21 cellular contexts compared by ENCODE assay signal in the genomic region with DNA sequence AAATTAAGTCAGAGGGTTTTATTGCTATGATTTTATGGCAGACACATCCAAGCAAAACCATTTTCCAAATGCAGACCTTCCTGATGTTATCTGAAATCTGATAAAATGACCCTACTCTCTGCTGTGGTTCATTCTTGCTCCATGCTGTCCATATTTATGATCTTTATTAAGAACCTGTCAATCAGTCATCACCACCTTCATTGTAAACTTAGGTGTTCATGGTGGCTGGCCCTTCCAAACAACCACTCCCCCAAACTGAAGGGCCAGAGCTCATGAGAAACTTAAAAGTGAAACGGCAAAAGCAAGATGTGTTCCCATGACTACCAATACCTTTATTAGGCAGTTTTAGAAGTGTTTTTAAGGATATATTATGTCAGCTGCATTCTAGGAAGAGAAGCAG. TPM values are rescaled to one million over a fixed set of nuclear protein-coding genes. Genes with fewer than 3 reads are reported as not detected.
DNase-seq lines count a peak whose midpoint lies in the region; ATAC-seq and TF ChIP-seq lines count a peak whose summit lies in the region.
"Had no signal": no experiment of that assay in that cellular context is flagged by ENCODE, and none has a peak within 500 bp of the region (broad histone marks: within the 10 kb centered on the region; RNA-seq: fewer than 3 reads in every experiment).

No MANE protein-coding gene starts in this region.

- CTCF ChIA-PET in activated CD4-positive, alpha-beta memory T cell treated with anti-CD3 and anti-CD28 coated beads for 36 hours (lab: Charles Lee), result interaction anchor here (2.2 to 4.8 kb wide), 2 partner anchors 14 to 255 kb away, joined by 12 to 34 read pairs; no protein-coding TSS in a partner anchor
- CTCF ChIA-PET in activated CD4-positive, alpha-beta memory T cell treated with anti-CD3 and anti-CD28 coated beads, Interleukin-2, amount 10 ng/mL, durations not matched to agents 7 days and 5 days (lab: Charles Lee), result interaction anchor here (1.8 to 2.8 kb wide), 2 partner anchors 9 to 14 kb away, joined by 7 to 25 read pairs; no protein-coding TSS in a partner anchor
- CTCF ChIA-PET in CD4-positive, alpha-beta T cell (lab: Charles Lee), result no interaction called here

- H3K27ac Mint-ChIP-seq in activated CD4-positive, alpha-beta memory T cell treated with anti-CD3 and anti-CD28 coated beads for 36 hours, result peak overlapping the region; percentile 18
- no peak overlapping the region for H3K27ac Mint-ChIP-seq in activated CD4-positive, alpha-beta memory T cell treated with anti-CD3 and anti-CD28 coated beads, Interleukin-2, amount 10 ng/mL, durations not matched to agents 7 days and 5 days
- peak overlapping the region; percentile 55 for H3K27ac Mint-ChIP-seq in CD4-positive, alpha-beta T cell
- H3K27ac Mint-ChIP-seq in activated T-helper 1 cell treated with anti-CD3 and anti-CD28 coated beads, Interleukin-12 subunit alpha, Interleukin-12 subunit beta, Interleukin-2, Interleukin-4 antibody, amounts not matched to agents 30 ng/mL and 10 ng/mL and 1 ng/mL, durations not matched to agents 14 hours and 24 hours and 36 hours, result peak overlapping the region; percentile 57
- H3K27ac Mint-ChIP-seq in effector memory CD8-positive, alpha-beta T cell, result peak overlapping the region; percentile 30 to 50

- H3K36me3 Mint-ChIP-seq in activated CD4-positive, alpha-beta memory T cell treated with anti-CD3 and anti-CD28 coated beads for 36 hours, result peaks cover 24% of the 10 kb centered on the region
- peaks cover 42% of the 10 kb centered on the region for H3K36me3 Mint-ChIP-seq in activated CD4-positive, alpha-beta memory T cell treated with anti-CD3 and anti-CD28 coated beads, Interleukin-2, amount 10 ng/mL, durations not matched to agents 7 days and 5 days (ENCODE audit: low read depth)
- H3K36me3 Mint-ChIP-seq in CD4-positive, alpha-beta T cell (ENCODE audit: low read depth), result peaks cover 58% of the 10 kb centered on the region
- H3K36me3 Mint-ChIP-seq in activated T-helper 1 cell treated with anti-CD3 and anti-CD28 coated beads, Interleukin-12 subunit alpha, Interleukin-12 subunit beta, Interleukin-2, Interleukin-4 antibody, amounts not matched to agents 30 ng/mL and 10 ng/mL and 1 ng/mL, durations not matched to agents 14 hours and 24 hours and 36 hours (ENCODE audit: low read depth), result peaks cover 30% of the 10 kb centered on the region
- H3K36me3 Mint-ChIP-seq in effector memory CD8-positive, alpha-beta T cell (ENCODE audit: insufficient read depth), result peaks cover 26% of the 10 kb centered on the region

- no peaks in the 10 kb centered on the region for H3K27me3 ChIP-seq in CD4-positive, alpha-beta T cell (ENCODE audit: control insufficient read depth, insufficient read depth, low read length)
- H3K27me3 ChIP-seq in HAP-1 (ENCODE audit: low read depth) (no peaks in the 10 kb centered on the region), MG63 (no peaks in the 10 kb centered on the region)
- H3K27me3 ChIP-seq: BLaER1, SJSA1 had no signal

- H3K36me3 ChIP-seq in HAP-1 (replicated peaks) (peaks cover 75% of the 10 kb centered on the region), MG63 (peaks cover 35% of the 10 kb centered on the region)

- in situ Hi-C loops in HAP-1 (cut with MboI; ENCODE audit: low sequenced_read_pairs), result no loop called here
- in situ Hi-C loops in KBM-7 (cut with MboI; ENCODE audit: low pct_unique_long_range_greater_than_20kb, low sequenced_read_pairs), result no loop called here

- H3K27ac ChIP-seq in CD4-positive, alpha-beta T cell (ENCODE audit: low read depth, low read length), result no peak overlapping the region
- H3K27ac ChIP-seq: A549, BLaER1, HL-60, SJSA1 had no signal

- intact Hi-C loops in activated CD4-positive, alpha-beta memory T cell treated with anti-CD3 and anti-CD28 coated beads for 36 hours (cut with micrococcal nuclease), result no loop called here
- intact Hi-C loops in CD4-positive, alpha-beta T cell (cut with DNase I, micrococcal nuclease), result no loop called here
- intact Hi-C loops in activated T-helper 1 cell treated with anti-CD3 and anti-CD28 coated beads, Interleukin-12 subunit alpha, Interleukin-12 subunit beta, Interleukin-2, Interleukin-4 antibody, amounts not matched to agents 30 ng/mL and 10 ng/mL and 1 ng/mL, durations not matched to agents 14 hours and 24 hours and 36 hours (cut with micrococcal nuclease), result no loop called here

- peaks cover 17% of the 10 kb centered on the region for H3K4me1 Mint-ChIP-seq in activated CD4-positive, alpha-beta memory T cell treated with anti-CD3 and anti-CD28 coated beads for 36 hours (ENCODE audit: low read depth)
- H3K4me1 Mint-ChIP-seq in activated CD4-positive, alpha-beta memory T cell treated with anti-CD3 and anti-CD28 coated beads, Interleukin-2, amount 10 ng/mL, durations not matched to agents 7 days and 5 days, result peaks cover 22% of the 10 kb centered on the region
- peaks cover 19% of the 10 kb centered on the region for H3K4me1 Mint-ChIP-seq in CD4-positive, alpha-beta T cell (ENCODE audit: low read depth)
- peaks cover 30% of the 10 kb centered on the region for H3K4me1 Mint-ChIP-seq in activated T-helper 1 cell treated with anti-CD3 and anti-CD28 coated beads, Interleukin-12 subunit alpha, Interleukin-12 subunit beta, Interleukin-2, Interleukin-4 antibody, amounts not matched to agents 30 ng/mL and 10 ng/mL and 1 ng/mL, durations not matched to agents 14 hours and 24 hours and 36 hours (ENCODE audit: low read depth)
- H3K4me1 Mint-ChIP-seq in effector memory CD8-positive, alpha-beta T cell (ENCODE audit: low read depth in 2 of 2), result peaks cover 0 to 6% of the 10 kb centered on the region in 2 donors

- H3K9me3 Mint-ChIP-seq in activated CD4-positive, alpha-beta memory T cell treated with anti-CD3 and anti-CD28 coated beads for 36 hours, result no peaks in the 10 kb centered on the region
- no peaks in the 10 kb centered on the region for H3K9me3 Mint-ChIP-seq in activated CD4-positive, alpha-beta memory T cell treated with anti-CD3 and anti-CD28 coated beads, Interleukin-2, amount 10 ng/mL, durations not matched to agents 7 days and 5 days
- H3K9me3 Mint-ChIP-seq in CD4-positive, alpha-beta T cell, result no peaks in the 10 kb centered on the region
- no peaks in the 10 kb centered on the region for H3K9me3 Mint-ChIP-seq in activated T-helper 1 cell treated with anti-CD3 and anti-CD28 coated beads, Interleukin-12 subunit alpha, Interleukin-12 subunit beta, Interleukin-2, Interleukin-4 antibody, amounts not matched to agents 30 ng/mL and 10 ng/mL and 1 ng/mL, durations not matched to agents 14 hours and 24 hours and 36 hours
- no peaks in the 10 kb centered on the region for H3K9me3 Mint-ChIP-seq in effector memory CD8-positive, alpha-beta T cell

- no peaks in the 10 kb centered on the region for H3K9me3 ChIP-seq in CD4-positive, alpha-beta T cell (ENCODE audit: control insufficient read depth, low read length)
- H3K9me3 ChIP-seq in HAP-1 (no peaks in the 10 kb centered on the region), MG63 (no peaks in the 10 kb centered on the region)
- H3K9me3 ChIP-seq: A549, BLaER1, SJSA1 had no signal

- TF ChIP-seq CTCF in CD4-positive, alpha-beta T cell (IDR thresholded peaks at IDR 0.05), result no peak

- ATAC-seq in CD4-positive, alpha-beta T cell (ENCODE audit: poor library complexity), result no peak
- ATAC-seq in effector memory CD8-positive, alpha-beta T cell (replicated peaks), result no peak
- ATAC-seq: A549, Panc1 had no signal

- peaks cover 11% of the 10 kb centered on the region for H3K4me1 ChIP-seq in HAP-1
- H3K4me1 ChIP-seq: BLaER1 had no signal

- no peak overlapping the region for H3K4me3 Mint-ChIP-seq in activated CD4-positive, alpha-beta memory T cell treated with anti-CD3 and anti-CD28 coated beads for 36 hours
- no peak overlapping the region for H3K4me3 Mint-ChIP-seq in activated CD4-positive, alpha-beta memory T cell treated with anti-CD3 and anti-CD28 coated beads, Interleukin-2, amount 10 ng/mL, durations not matched to agents 7 days and 5 days
- H3K4me3 Mint-ChIP-seq in CD4-positive, alpha-beta T cell, result no peak overlapping the region
- no peak overlapping the region for H3K4me3 Mint-ChIP-seq in activated T-helper 1 cell treated with anti-CD3 and anti-CD28 coated beads, Interleukin-12 subunit alpha, Interleukin-12 subunit beta, Interleukin-2, Interleukin-4 antibody, amounts not matched to agents 30 ng/mL and 10 ng/mL and 1 ng/mL, durations not matched to agents 14 hours and 24 hours and 36 hours
- no peak overlapping the region for H3K4me3 Mint-ChIP-seq in effector memory CD8-positive, alpha-beta T cell

- no peak for DNase-seq in activated CD4-positive, alpha-beta memory T cell treated with anti-CD3 and anti-CD28 coated beads for 36 hours
- no peak for DNase-seq in activated CD4-positive, alpha-beta memory T cell treated with anti-CD3 and anti-CD28 coated beads, Interleukin-2, amount 10 ng/mL, durations not matched to agents 7 days and 5 days
- no peak for DNase-seq in CD4-positive, alpha-beta T cell
- DNase-seq in activated T-helper 1 cell treated with anti-CD3 and anti-CD28 coated beads, Interleukin-12 subunit alpha, Interleukin-12 subunit beta, Interleukin-2, Interleukin-4 antibody, amounts not matched to agents 30 ng/mL and 10 ng/mL and 1 ng/mL, durations not matched to agents 14 hours and 24 hours and 36 hours (ENCODE audit: low spot score), result no peak
- no peak for DNase-seq in effector memory CD8-positive, alpha-beta T cell
- no peak for DNase-seq in HAP-1 (ENCODE audit: low spot score in 2 of 2)
- DNase-seq in MG63, result no peak
- DNase-seq in KBM-7, result no peak
- DNase-seq: DMS79 treated with DMSO at 0.1 percent for 48 hours, H7, IMR-90, Kasumi-1, MM.1S, NCI-H1092 treated with DMSO at 0.1 percent for 48 hours, NCI-H2081 treated with DMSO at 0.1 percent for 48 hours, NCI-H446 treated with DMSO at 0.1 percent for 48 hours had no signal

- no peak overlapping the region for H3K4me3 ChIP-seq in HAP-1
- H3K4me3 ChIP-seq in MG63, result no peak overlapping the region
- H3K4me3 ChIP-seq: A549, BLaER1, SJSA1 had no signal

- POLR2A ChIA-PET in activated CD4-positive, alpha-beta memory T cell treated with anti-CD3 and anti-CD28 coated beads for 36 hours (lab: Charles Lee), result interaction anchor here (1.7 kb wide), 1 partner anchor 54 kb away, joined by 5 read pairs; no protein-coding TSS in a partner anchor
- POLR2A ChIA-PET in activated CD4-positive, alpha-beta memory T cell treated with anti-CD3 and anti-CD28 coated beads, Interleukin-2, amount 10 ng/mL, durations not matched to agents 7 days and 5 days (lab: Charles Lee), result interaction anchor here (1.1 to 1.8 kb wide), 2 partner anchors 52 to 412 kb away, joined by 3 to 8 read pairs; partner anchors contain the start of genes PDCD6IP and UBP1
- POLR2A ChIA-PET in CD4-positive, alpha-beta T cell (lab: Charles Lee), result no interaction called here

- no peaks in the 10 kb centered on the region for H3K27me3 Mint-ChIP-seq in activated CD4-positive, alpha-beta memory T cell treated with anti-CD3 and anti-CD28 coated beads for 36 hours
- no peaks in the 10 kb centered on the region for H3K27me3 Mint-ChIP-seq in activated CD4-positive, alpha-beta memory T cell treated with anti-CD3 and anti-CD28 coated beads, Interleukin-2, amount 10 ng/mL, durations not matched to agents 7 days and 5 days
- H3K27me3 Mint-ChIP-seq in CD4-positive, alpha-beta T cell, result no peaks in the 10 kb centered on the region
- no peaks in the 10 kb centered on the region for H3K27me3 Mint-ChIP-seq in activated T-helper 1 cell treated with anti-CD3 and anti-CD28 coated beads, Interleukin-12 subunit alpha, Interleukin-12 subunit beta, Interleukin-2, Interleukin-4 antibody, amounts not matched to agents 30 ng/mL and 10 ng/mL and 1 ng/mL, durations not matched to agents 14 hours and 24 hours and 36 hours (ENCODE audit: insufficient read depth)
- no peaks in the 10 kb centered on the region for H3K27me3 Mint-ChIP-seq in effector memory CD8-positive, alpha-beta T cell

RNA-seq across cellular contexts. Expression of gene UBP1, which starts 53.6 kb away (rescaled TPM):
- total RNA-seq in activated CD4-positive, alpha-beta memory T cell treated with anti-CD3 and anti-CD28 coated beads for 36 hours, result 10 to 100 TPM; 52.6 to 53.2 TPM
- 10 to 100 TPM; 56.1 to 59.8 TPM for total RNA-seq in activated CD4-positive, alpha-beta memory T cell treated with anti-CD3 and anti-CD28 coated beads, Interleukin-2, amount 10 ng/mL, durations not matched to agents 7 days and 5 days
- total RNA-seq in CD4-positive, alpha-beta T cell, result 10 to 100 TPM; 59.5 to 61.6 TPM
- total RNA-seq in activated T-helper 1 cell treated with anti-CD3 and anti-CD28 coated beads, Interleukin-12 subunit alpha, Interleukin-12 subunit beta, Interleukin-2, Interleukin-4 antibody, amounts not matched to agents 30 ng/mL and 10 ng/mL and 1 ng/mL, durations not matched to agents 14 hours and 24 hours and 36 hours, result 69.4 and 71.6 TPM in 2 replicates
- total RNA-seq in MG63 (2014; rRNA removed; shearing (Covaris generic); ENCODE audit: low replicate concordance), result 44.8 and 50.2 TPM in 2 replicates
